7 cellular contexts compared by ENCODE assay signal in genomic region chr19:57499332-57499679, GRCh38. TPM values are rescaled to one million over a fixed set of nuclear protein-coding genes. Genes with fewer than 3 reads are reported as not detected.
DNase-seq lines count a peak whose midpoint lies in the region; ATAC-seq and TF ChIP-seq lines count a peak whose summit lies in the region.
"Not testable (repeated sequence)": the region's sequence is repeated elsewhere in the genome, so short reads cannot be mapped to it uniquely, and the experiment has no call there.
"Had no signal": no experiment of that assay in that cellular context is flagged by ENCODE, and none has a peak within 500 bp of the region (broad histone marks: within the 10 kb centered on the region; RNA-seq: fewer than 3 reads in every experiment).

No MANE protein-coding gene starts in this region.

- not testable (repeated sequence) for DNase-seq in Calu3; Panc1 (ENCODE audit: low read depth, low spot score); activated T-helper 2 cell treated with anti-CD3 and anti-CD28 coated beads, Interferon-gamma antibody, Interleukin-2, Interleukin-4, amounts not matched to agents 10 μg/mL and 5 μg/mL and 100 μg/mL, durations not matched to agents 14 hours and 24 hours and 36 hours (ENCODE audit: low spot score); effector memory CD8-positive, alpha-beta T cell; stimulated activated naive CD8-positive, alpha-beta T cell treated with anti-CD3 and anti-CD28 coated beads, Interleukin-15, amount 100 ng/mL, for 72 hours

- peak overlapping the region; percentile 61 to 69; a peak in 2 of 4 replicates for H3K4me3 ChIP-seq in Panc1 (ENCODE audit: low read depth in 2 of 2, low read length in 2 of 2)

- peak overlapping the region; percentile 58 for H3K4me3 Mint-ChIP-seq in Calu3 (ENCODE audit: low read depth, unreplicated experiment)
- H3K4me3 Mint-ChIP-seq in activated T-helper 2 cell treated with anti-CD3 and anti-CD28 coated beads, Interferon-gamma antibody, Interleukin-2, Interleukin-4, amounts not matched to agents 10 μg/mL and 5 μg/mL and 100 μg/mL, durations not matched to agents 14 hours and 24 hours and 36 hours (ENCODE audit: low read depth): peak overlapping the region; percentile 76
- peak overlapping the region; percentile 43 to 77 for H3K4me3 Mint-ChIP-seq in effector memory CD8-positive, alpha-beta T cell
- H3K4me3 Mint-ChIP-seq in nephron: peak overlapping the region; percentile 29 to 80 (median 78)
- peak overlapping the region; percentile 65 to 90 for H3K4me3 Mint-ChIP-seq in stimulated activated naive CD8-positive, alpha-beta T cell treated with anti-CD3 and anti-CD28 coated beads, Interleukin-15, amount 100 ng/mL, for 72 hours

- in situ Hi-C loops in Panc1 (cut with HindIII; ENCODE audit: low pct_unique_long_range_greater_than_20kb, low sequenced_read_pairs): not testable (repeated sequence)

- POLR2A ChIA-PET in Panc1 (lab: Charles Lee): not testable (repeated sequence)

- not testable (repeated sequence) for BruUV-seq in Calu3 (replicated peaks; lab: Mats Ljungman, UMichigan); Panc1 (replicated peaks; lab: Mats Ljungman, UMichigan)

- CTCF ChIA-PET in Calu3 (lab: Charles Lee); Panc1 (lab: Charles Lee): not testable (repeated sequence)

- not testable (repeated sequence) for H3K27me3 ChIP-seq in Panc1 (ENCODE audit: control insufficient read depth, insufficient read depth, low read length)

- not testable (repeated sequence) for TF ChIP-seq CTCF in Calu3 (IDR thresholded peaks at IDR 0.05; ENCODE audit: unreplicated experiment); Panc1 (IDR thresholded peaks at IDR 0.05); nephron (IDR thresholded peaks at IDR 0.05; ENCODE audit: unreplicated experiment in 3 of 3)

- ATAC-seq in Panc1; effector memory CD8-positive, alpha-beta T cell (replicated peaks); stimulated activated naive CD8-positive, alpha-beta T cell treated with anti-CD3 and anti-CD28 coated beads, Interleukin-15, amount 100 ng/mL, for 72 hours: not testable (repeated sequence)

- intact Hi-C loops in Calu3 (cut with micrococcal nuclease; ENCODE audit: unreplicated experiment); Panc1 (cut with micrococcal nuclease; ENCODE audit: unreplicated experiment): not testable (repeated sequence)
- intact Hi-C loops in activated T-helper 2 cell treated with anti-CD3 and anti-CD28 coated beads, Interferon-gamma antibody, Interleukin-2, Interleukin-4, amounts not matched to agents 10 μg/mL and 5 μg/mL and 100 μg/mL, durations not matched to agents 14 hours and 24 hours and 36 hours (cut with micrococcal nuclease): loop anchor here (1.0 kb wide), 1 partner anchor 12 kb away; the partner anchor contains the start of gene ZNF419

- H3K27ac ChIP-seq in Panc1 (ENCODE audit: low read length): not testable (repeated sequence)

- not testable (repeated sequence) for H3K27me3 Mint-ChIP-seq in Calu3 (ENCODE audit: unreplicated experiment); activated T-helper 2 cell treated with anti-CD3 and anti-CD28 coated beads, Interferon-gamma antibody, Interleukin-2, Interleukin-4, amounts not matched to agents 10 μg/mL and 5 μg/mL and 100 μg/mL, durations not matched to agents 14 hours and 24 hours and 36 hours (ENCODE audit: low read depth); effector memory CD8-positive, alpha-beta T cell; nephron (ENCODE audit: low read depth); stimulated activated naive CD8-positive, alpha-beta T cell treated with anti-CD3 and anti-CD28 coated beads, Interleukin-15, amount 100 ng/mL, for 72 hours

- peak overlapping the region; percentile 17 for H3K27ac Mint-ChIP-seq in Calu3 (ENCODE audit: unreplicated experiment)
- H3K27ac Mint-ChIP-seq in activated T-helper 2 cell treated with anti-CD3 and anti-CD28 coated beads, Interferon-gamma antibody, Interleukin-2, Interleukin-4, amounts not matched to agents 10 μg/mL and 5 μg/mL and 100 μg/mL, durations not matched to agents 14 hours and 24 hours and 36 hours: peak overlapping the region; percentile 47
- peak overlapping the region; percentile 67 for H3K27ac Mint-ChIP-seq in effector memory CD8-positive, alpha-beta T cell
- H3K27ac Mint-ChIP-seq in nephron: peak overlapping the region in 1 of 3 experiments; percentile 0
- peak overlapping the region in 1 of 2 donors; percentile 68 for H3K27ac Mint-ChIP-seq in stimulated activated naive CD8-positive, alpha-beta T cell treated with anti-CD3 and anti-CD28 coated beads, Interleukin-15, amount 100 ng/mL, for 72 hours

- H3K36me3 ChIP-seq in Panc1 (ENCODE audit: control insufficient read depth, insufficient read depth, low read length): not testable (repeated sequence)

- H3K9me3 Mint-ChIP-seq in Calu3 (ENCODE audit: low read depth, unreplicated experiment) (peaks cover 27% of the 10 kb centered on the region), nephron (peaks cover 67% of the 10 kb centered on the region)
- H3K9me3 Mint-ChIP-seq in activated T-helper 2 cell treated with anti-CD3 and anti-CD28 coated beads, Interferon-gamma antibody, Interleukin-2, Interleukin-4, amounts not matched to agents 10 μg/mL and 5 μg/mL and 100 μg/mL, durations not matched to agents 14 hours and 24 hours and 36 hours: peaks cover 61% of the 10 kb centered on the region
- H3K9me3 Mint-ChIP-seq in effector memory CD8-positive, alpha-beta T cell: peaks cover 10 to 45% of the 10 kb centered on the region in 2 donors
- peaks cover 43 to 56% of the 10 kb centered on the region in 2 donors for H3K9me3 Mint-ChIP-seq in stimulated activated naive CD8-positive, alpha-beta T cell treated with anti-CD3 and anti-CD28 coated beads, Interleukin-15, amount 100 ng/mL, for 72 hours

- H3K4me1 Mint-ChIP-seq in Calu3 (ENCODE audit: low read depth, unreplicated experiment) (peaks cover 18% of the 10 kb centered on the region), nephron (peaks cover 14% of the 10 kb centered on the region)
- H3K4me1 Mint-ChIP-seq in activated T-helper 2 cell treated with anti-CD3 and anti-CD28 coated beads, Interferon-gamma antibody, Interleukin-2, Interleukin-4, amounts not matched to agents 10 μg/mL and 5 μg/mL and 100 μg/mL, durations not matched to agents 14 hours and 24 hours and 36 hours (ENCODE audit: low read depth): peaks cover 16% of the 10 kb centered on the region
- H3K4me1 Mint-ChIP-seq in effector memory CD8-positive, alpha-beta T cell (ENCODE audit: low read depth in 2 of 2): peaks cover 20 to 34% of the 10 kb centered on the region in 2 donors
- peaks cover 26% of the 10 kb centered on the region for H3K4me1 Mint-ChIP-seq in stimulated activated naive CD8-positive, alpha-beta T cell treated with anti-CD3 and anti-CD28 coated beads, Interleukin-15, amount 100 ng/mL, for 72 hours

- H3K36me3 Mint-ChIP-seq in Calu3 (ENCODE audit: insufficient read depth, unreplicated experiment): peaks cover 31% of the 10 kb centered on the region
- peaks cover 53% of the 10 kb centered on the region for H3K36me3 Mint-ChIP-seq in activated T-helper 2 cell treated with anti-CD3 and anti-CD28 coated beads, Interferon-gamma antibody, Interleukin-2, Interleukin-4, amounts not matched to agents 10 μg/mL and 5 μg/mL and 100 μg/mL, durations not matched to agents 14 hours and 24 hours and 36 hours (ENCODE audit: low read depth)
- H3K36me3 Mint-ChIP-seq in effector memory CD8-positive, alpha-beta T cell (ENCODE audit: insufficient read depth): peaks cover 17% of the 10 kb centered on the region
- H3K36me3 Mint-ChIP-seq in nephron (ENCODE audit: low read depth): peaks cover 70% of the 10 kb centered on the region

- H3K9me3 ChIP-seq in Panc1 (ENCODE audit: control insufficient read depth, insufficient read depth, low read depth, low read length): not testable (repeated sequence)

- not testable (repeated sequence) for H3K4me1 ChIP-seq in Panc1 (ENCODE audit: control insufficient read depth, insufficient read depth, low read length)

RNA-seq across cellular contexts. Expression of gene ZNF773, which starts 0.4 kb away (rescaled TPM):
- 13.4 and 17.2 TPM in 2 replicates for total RNA-seq in Calu3 (2022)
- 10.2 TPM for total RNA-seq in Panc1 (2021; ENCODE audit: unreplicated experiment)
- 7.8 TPM for polyA plus RNA-seq in Panc1 (2012; ENCODE audit: insufficient read length)
- total RNA-seq in activated T-helper 2 cell treated with anti-CD3 and anti-CD28 coated beads, Interferon-gamma antibody, Interleukin-2, Interleukin-4, amounts not matched to agents 10 μg/mL and 5 μg/mL and 100 μg/mL, durations not matched to agents 14 hours and 24 hours and 36 hours: 4.5 and 6.0 TPM in 2 replicates

RNA-seq across cellular contexts. Expression of gene ZNF419, which starts 11.8 kb away (rescaled TPM):
- 17.9 and 19.6 TPM in 2 replicates for total RNA-seq in Calu3 (2022)
- total RNA-seq in Panc1 (2021; ENCODE audit: unreplicated experiment): 14.0 TPM
- 8.2 TPM for polyA plus RNA-seq in Panc1 (2012; ENCODE audit: insufficient read length)
- total RNA-seq in activated T-helper 2 cell treated with anti-CD3 and anti-CD28 coated beads, Interferon-gamma antibody, Interleukin-2, Interleukin-4, amounts not matched to agents 10 μg/mL and 5 μg/mL and 100 μg/mL, durations not matched to agents 14 hours and 24 hours and 36 hours: 4.8 and 5.1 TPM in 2 replicates

RNA-seq across cellular contexts. Expression of gene ZNF772, which starts 21.9 kb away (rescaled TPM):
- 11.4 and 15.6 TPM in 2 replicates for total RNA-seq in Calu3 (2022)
- 6.2 TPM for total RNA-seq in Panc1 (2021; ENCODE audit: unreplicated experiment)
- 2.1 TPM for polyA plus RNA-seq in Panc1 (2012; ENCODE audit: insufficient read length)
- 2.0 and 2.3 TPM in 2 replicates for total RNA-seq in activated T-helper 2 cell treated with anti-CD3 and anti-CD28 coated beads, Interferon-gamma antibody, Interleukin-2, Interleukin-4, amounts not matched to agents 10 μg/mL and 5 μg/mL and 100 μg/mL, durations not matched to agents 14 hours and 24 hours and 36 hours

RNA-seq across cellular contexts. Expression of gene ZNF549, which starts 27.9 kb away (rescaled TPM):
- total RNA-seq in Calu3 (2022): 6.4 and 7.1 TPM in 2 replicates
- total RNA-seq in Panc1 (2021; ENCODE audit: unreplicated experiment): not detected
- polyA plus RNA-seq in Panc1 (2012; ENCODE audit: insufficient read length): 0.04 TPM
- 3.5 and 4.1 TPM in 2 replicates for total RNA-seq in activated T-helper 2 cell treated with anti-CD3 and anti-CD28 coated beads, Interferon-gamma antibody, Interleukin-2, Interleukin-4, amounts not matched to agents 10 μg/mL and 5 μg/mL and 100 μg/mL, durations not matched to agents 14 hours and 24 hours and 36 hours

RNA-seq across cellular contexts. Expression of gene VN1R1, which starts 42.4 kb away (rescaled TPM):
- total RNA-seq in Calu3 (2022) (1.0 and 2.0 TPM in 2 replicates), Panc1 (2021; ENCODE audit: unreplicated experiment) (0.18 TPM)
- 0.11 TPM for polyA plus RNA-seq in Panc1 (2012; ENCODE audit: insufficient read length)
- 0.09 TPM in 1 of 2 replicates, not detected in the other for total RNA-seq in activated T-helper 2 cell treated with anti-CD3 and anti-CD28 coated beads, Interferon-gamma antibody, Interleukin-2, Interleukin-4, amounts not matched to agents 10 μg/mL and 5 μg/mL and 100 μg/mL, durations not matched to agents 14 hours and 24 hours and 36 hours
- total RNA-seq: RPMI7951 had no signal
